ENCODE assay signal across 17 cellular contexts in genomic region chr4:139331185-139331584, GRCh38. TPM values are rescaled to one million over a fixed set of nuclear protein-coding genes. Genes with fewer than 3 reads are reported as not detected.
DNase-seq lines count a peak whose midpoint lies in the region; ATAC-seq and TF ChIP-seq lines count a peak whose summit lies in the region.
"Had no signal": no experiment of that assay in that cellular context is flagged by ENCODE, and none has a peak within 500 bp of the region (broad histone marks: within the 10 kb centered on the region; RNA-seq: fewer than 3 reads in every experiment).

No MANE protein-coding gene starts in this region.

- TF ChIP-seq CTCF in activated B cell treated with CpG ODN at 0.5 μM for 24 hours (IDR thresholded peaks at IDR 0.05) (no peak), foreskin keratinocyte (conservative IDR thresholded peaks at IDR 0.05) (no peak)

- in situ Hi-C loops in Caki2 (cut with HindIII; ENCODE audit: low pct_unique_long_range_greater_than_20kb, low sequenced_read_pairs): no loop called here

- no peaks in the 10 kb centered on the region for H3K27me3 Mint-ChIP-seq in activated B cell treated with CpG ODN at 0.5 μM for 24 hours

- CTCF ChIA-PET in activated B cell treated with CpG ODN at 0.5 μM for 24 hours (lab: Charles Lee): interaction anchor here (1.6 kb wide), 1 partner anchor 231 kb away, joined by 3 read pairs; no protein-coding TSS in a partner anchor

- DNase-seq in Caki2 (ENCODE audit: low read depth): peak; percentile 8
- DNase-seq in activated B cell treated with CpG ODN at 0.5 μM for 24 hours: no peak
- DNase-seq in foreskin keratinocyte: peak; percentile 8 to 26
- no peak for DNase-seq in medulla oblongata (ENCODE audit: extremely low spot score)
- DNase-seq: activated naive CD4-positive, alpha-beta T cell treated with Interleukin-2 at 50 U/mL for 16 hours; DMS153; hypothalamus; NCI-H1092 treated with DMSO at 0.1 percent for 48 hours; NCI-H774; ovary; stimulated activated CD4-positive, alpha-beta T cell treated with anti-CD3 and anti-CD28 coated beads, Interleukin-4, amount 100 ng/mL, for 1 hour had no signal

- H3K27ac ChIP-seq in foreskin keratinocyte: no peak overlapping the region
- H3K27ac ChIP-seq: cardiac muscle cell, ovary had no signal

- intact Hi-C loops in activated B cell treated with CpG ODN at 0.5 μM for 24 hours (cut with micrococcal nuclease): no loop called here

- H3K36me3 Mint-ChIP-seq in activated B cell treated with CpG ODN at 0.5 μM for 24 hours (ENCODE audit: low read depth): peaks cover 48% of the 10 kb centered on the region

- peak; percentile 52 for ATAC-seq in GM18867 (IDR thresholded peaks at IDR 0.05; ENCODE audit: unreplicated experiment)
- no peak for ATAC-seq in activated B cell treated with CpG ODN at 0.5 μM for 24 hours (ENCODE audit: low read depth)
- ATAC-seq in foreskin keratinocyte: peak; percentile 57
- ATAC-seq in GM19452 (IDR thresholded peaks at IDR 0.05; ENCODE audit: unreplicated experiment): no peak
- no peak for ATAC-seq in HG03039 (IDR thresholded peaks at IDR 0.05; ENCODE audit: unreplicated experiment)
- no peak for ATAC-seq in HG02852 (IDR thresholded peaks at IDR 0.05; ENCODE audit: unreplicated experiment)
- ATAC-seq: left lobe of liver had no signal

- no peaks in the 10 kb centered on the region for H3K9me3 Mint-ChIP-seq in activated B cell treated with CpG ODN at 0.5 μM for 24 hours

- H3K27ac Mint-ChIP-seq in activated B cell treated with CpG ODN at 0.5 μM for 24 hours: peak overlapping the region; percentile 35

- peaks cover 30% of the 10 kb centered on the region for H3K4me1 Mint-ChIP-seq in activated B cell treated with CpG ODN at 0.5 μM for 24 hours

- POLR2A ChIA-PET in activated B cell treated with CpG ODN at 0.5 μM for 24 hours (lab: Charles Lee): interaction anchor here (0.6 to 1.3 kb wide), 2 partner anchors 30 to 199 kb away, joined by 3 to 4 read pairs; partner anchors contain the start of gene NAA15

- no peaks in the 10 kb centered on the region for H3K27me3 ChIP-seq in foreskin keratinocyte
- H3K27me3 ChIP-seq: cardiac muscle cell, ovary had no signal

- no peak overlapping the region for H3K4me3 Mint-ChIP-seq in activated B cell treated with CpG ODN at 0.5 μM for 24 hours

- H3K4me1 ChIP-seq in foreskin keratinocyte: peaks cover 4% of the 10 kb centered on the region

RNA-seq across cellular contexts. Expression of gene NDUFC1, which starts 28.9 kb away (rescaled TPM):
- 128 and 167 TPM in 2 replicates for total RNA-seq in Caki2 (2014; rRNA removed; shearing (Covaris generic); ENCODE audit: low replicate concordance)
- total RNA-seq in activated B cell treated with CpG ODN at 0.5 μM for 24 hours (34.3 and 35.9 TPM in 2 replicates), foreskin keratinocyte (83.2 and 85.2 TPM in 2 replicates)
- polyA plus RNA-seq in foreskin keratinocyte: 139 and 150 TPM in 2 replicates

RNA-seq across cellular contexts. Expression of gene NAA15, which starts 29.9 kb away (rescaled TPM):
- 5.0 and 23.5 TPM in 2 replicates for total RNA-seq in Caki2 (2014; rRNA removed; shearing (Covaris generic); ENCODE audit: low replicate concordance)
- total RNA-seq in activated B cell treated with CpG ODN at 0.5 μM for 24 hours (62.6 and 66.5 TPM in 2 replicates), foreskin keratinocyte (62.4 and 66.9 TPM in 2 replicates)
- polyA plus RNA-seq in foreskin keratinocyte: 12.4 and 16.7 TPM in 2 replicates

RNA-seq across cellular contexts. Expression of gene MGARP, which starts 51.2 kb away (rescaled TPM):
- 0.90 and 1.5 TPM in 2 replicates for total RNA-seq in Caki2 (2014; rRNA removed; shearing (Covaris generic); ENCODE audit: low replicate concordance)
- total RNA-seq in activated B cell treated with CpG ODN at 0.5 μM for 24 hours: not detected in 2 replicates
- 0.28 and 0.37 TPM in 2 replicates for total RNA-seq in foreskin keratinocyte
- polyA plus RNA-seq in foreskin keratinocyte: 0.27 and 0.30 TPM in 2 replicates

Comparison
In these comparisons a context has a peak if more than half of its experiments do, and no peak if none do; other contexts are left out.
1. DNase-seq: peak in Caki2 (single experiment) and foreskin keratinocyte (2 of 2); none in activated B cell treated with CpG ODN at 0.5 μM for 24 hours (single experiment) and medulla oblongata (single experiment).
2. ATAC-seq: peak in GM18867 (single experiment) and foreskin keratinocyte (single experiment); none in activated B cell treated with CpG ODN at 0.5 μM for 24 hours (single experiment), GM19452 (single experiment), HG03039 (single experiment) and HG02852 (single experiment).